26 cellular contexts compared by ENCODE assay signal in the genomic region with DNA sequence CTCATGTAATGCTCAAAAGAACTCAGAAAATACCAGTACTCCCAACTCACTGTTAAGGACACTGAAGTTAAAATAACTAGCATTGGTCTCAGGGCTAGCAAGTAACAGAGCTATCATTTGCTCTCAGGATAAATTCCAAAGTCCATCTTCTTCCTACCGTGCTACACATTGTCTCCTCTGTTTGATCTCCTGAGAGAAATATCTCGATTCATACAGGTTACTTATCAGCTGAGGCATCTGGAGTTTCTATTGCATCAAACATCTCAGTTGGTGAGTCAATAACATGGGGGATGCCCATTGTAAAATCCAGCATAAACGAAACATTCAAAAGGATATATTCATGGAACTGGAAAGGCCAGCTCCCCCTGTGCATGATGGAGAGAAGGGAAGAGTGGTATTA.
DNase-seq lines count a peak whose midpoint lies in the region; ATAC-seq and TF ChIP-seq lines count a peak whose summit lies in the region.
"Had no signal": no experiment of that assay in that cellular context is flagged by ENCODE, and none has a peak within 500 bp of the region (broad histone marks: within the 10 kb centered on the region; RNA-seq: fewer than 3 reads in every experiment).

No MANE protein-coding gene starts in this region.

- no peaks in the 10 kb centered on the region for H3K27me3 Mint-ChIP-seq in activated CD4-positive, alpha-beta T cell treated with anti-CD3 and anti-CD28 coated beads, Interleukin-2, amount 10 ng/mL, durations not matched to agents 24 days and 14 days
- no peaks in the 10 kb centered on the region for H3K27me3 Mint-ChIP-seq in Caco-2 (ENCODE audit: insufficient read depth, unreplicated experiment)
- H3K27me3 Mint-ChIP-seq in naive thymus-derived CD8-positive, alpha-beta T cell = no peaks in the 10 kb centered on the region
- H3K27me3 Mint-ChIP-seq in immature natural killer cell (ENCODE audit: low read depth in 3 of 3) = peaks cover 2 to 9% (median 4%) of the 10 kb centered on the region in 3 donors
- H3K27me3 Mint-ChIP-seq: activated naive CD8-positive, alpha-beta T cell treated with anti-CD3 and anti-CD28 coated beads, Interleukin-2, amount 10 ng/mL, durations not matched to agents 7 days and 5 days had no signal

- peaks cover 22% of the 10 kb centered on the region for H3K4me1 ChIP-seq in Caco-2
- H3K4me1 ChIP-seq: colonic mucosa, neural progenitor cell, uterus had no signal

- peak; percentile 54 for DNase-seq in activated CD4-positive, alpha-beta T cell treated with anti-CD3 and anti-CD28 coated beads, Interleukin-2, amount 10 ng/mL, durations not matched to agents 24 days and 14 days
- no peak for DNase-seq in activated CD4-positive, alpha-beta T cell treated with anti-CD3 and anti-CD28 coated beads for 1 hour
- DNase-seq in Caco-2 (peak in 1 of 2 experiments; percentile 46), amniotic epithelial cell (ENCODE audit: low read depth) (peak; percentile 36), NCI-H1105 treated with DMSO at 0.1 percent for 48 hours (lab: John Stamatoyannopoulos, UW) (no peak), NCI-H2171 (lab: John Stamatoyannopoulos, UW) (no peak), immature natural killer cell (no peak)
- DNase-seq in naive thymus-derived CD8-positive, alpha-beta T cell = no peak
- DNase-seq: activated CD8-positive, alpha-beta memory T cell treated with anti-CD3 and anti-CD28 coated beads for 24 hours; activated naive CD8-positive, alpha-beta T cell treated with anti-CD3 and anti-CD28 coated beads, Interleukin-2, amount 10 ng/mL, durations not matched to agents 7 days and 5 days; CD4-positive, CD25-positive, alpha-beta regulatory T cell; colonic mucosa; effector CD4-positive, alpha-beta T cell; hypothalamus; left cardiac atrium; mesenchymal stem cell; NCI-H1092 treated with DMSO at 0.1 percent for 48 hours; NCI-H1930; NCI-H524 treated with DMSO at 0.1 percent for 48 hours; small intestine; stimulated activated naive CD4-positive, alpha-beta T cell treated with Interleukin-2 at 50 U/mL for 16 hours; uterus had no signal

- no peaks in the 10 kb centered on the region for H3K9me3 ChIP-seq in Caco-2
- H3K9me3 ChIP-seq: colonic mucosa, thoracic aorta, uterus had no signal

- no peak overlapping the region for H3K4me3 ChIP-seq in Caco-2 (ENCODE audit: low read depth, low read length)
- H3K4me3 ChIP-seq: colonic mucosa, K562, neural progenitor cell, thoracic aorta, uterus had no signal

- peaks cover 6% of the 10 kb centered on the region for H3K9me3 Mint-ChIP-seq in activated CD4-positive, alpha-beta T cell treated with anti-CD3 and anti-CD28 coated beads, Interleukin-2, amount 10 ng/mL, durations not matched to agents 24 days and 14 days
- H3K9me3 Mint-ChIP-seq in Caco-2 (ENCODE audit: unreplicated experiment) (no peaks in the 10 kb centered on the region), immature natural killer cell (no peaks in the 10 kb centered on the region)
- H3K9me3 Mint-ChIP-seq in naive thymus-derived CD8-positive, alpha-beta T cell = no peaks in the 10 kb centered on the region
- H3K9me3 Mint-ChIP-seq: CD4-positive, CD25-positive, alpha-beta regulatory T cell; neural progenitor cell had no signal

- CTCF ChIA-PET in Caco-2 (lab: Charles Lee) = no interaction called here

- H3K36me3 Mint-ChIP-seq in activated CD4-positive, alpha-beta T cell treated with anti-CD3 and anti-CD28 coated beads, Interleukin-2, amount 10 ng/mL, durations not matched to agents 24 days and 14 days (ENCODE audit: low read depth) = peaks cover 20% of the 10 kb centered on the region
- H3K36me3 Mint-ChIP-seq in Caco-2 (ENCODE audit: insufficient read depth, unreplicated experiment) (no peaks in the 10 kb centered on the region), immature natural killer cell (peaks cover 0 to 7% (median 0%) of the 10 kb centered on the region in 3 donors)
- peaks cover 7 to 36% (median 9%) of the 10 kb centered on the region in 3 donors for H3K36me3 Mint-ChIP-seq in naive thymus-derived CD8-positive, alpha-beta T cell
- H3K36me3 Mint-ChIP-seq: CD4-positive, CD25-positive, alpha-beta regulatory T cell; neural progenitor cell had no signal

- BruUV-seq in Caco-2 (replicated peaks; lab: Mats Ljungman, UMichigan) = no TSS peak

- ATAC-seq in naive thymus-derived CD8-positive, alpha-beta T cell = peak; percentile 38 to 49
- ATAC-seq: activated CD4-positive, CD25-positive, alpha-beta regulatory T cell treated with anti-CD3 and anti-CD28 coated beads, Interleukin-2, amount 50 U/mL, for 24 hours; K562; left cardiac atrium had no signal

- POLR2A ChIA-PET in Caco-2 (lab: Charles Lee) = no interaction called here
- POLR2A ChIA-PET in naive thymus-derived CD8-positive, alpha-beta T cell (lab: Charles Lee) = interaction anchor here (1.3 to 1.6 kb wide), 2 partner anchors 10 to 22 kb away, joined by 4 to 7 read pairs; no protein-coding TSS in a partner anchor

- TF ChIP-seq CTCF in Caco-2 (IDR thresholded peaks at IDR 0.05; ENCODE audit: insufficient read depth in 1 of 2, low read depth in 1 of 2, low read length in 1 of 2, severe bottlenecking in 1 of 2, unreplicated experiment in 1 of 2) = no peak

- H3K4me3 Mint-ChIP-seq in activated CD4-positive, alpha-beta T cell treated with anti-CD3 and anti-CD28 coated beads, Interleukin-2, amount 10 ng/mL, durations not matched to agents 24 days and 14 days = peak overlapping the region; percentile 8
- H3K4me3 Mint-ChIP-seq in Caco-2 (ENCODE audit: unreplicated experiment) = peak overlapping the region; percentile 37
- H3K4me3 Mint-ChIP-seq in naive thymus-derived CD8-positive, alpha-beta T cell = peak overlapping the region in 4 of 10 donors; percentile 10 to 51 (median 18)
- H3K4me3 Mint-ChIP-seq in immature natural killer cell = no peak overlapping the region
- H3K4me3 Mint-ChIP-seq: activated naive CD8-positive, alpha-beta T cell treated with anti-CD3 and anti-CD28 coated beads, Interleukin-2, amount 10 ng/mL, durations not matched to agents 7 days and 5 days; CD4-positive, CD25-positive, alpha-beta regulatory T cell; neural progenitor cell had no signal

- H3K4me1 Mint-ChIP-seq in activated CD4-positive, alpha-beta T cell treated with anti-CD3 and anti-CD28 coated beads, Interleukin-2, amount 10 ng/mL, durations not matched to agents 24 days and 14 days = peaks cover 61% of the 10 kb centered on the region
- H3K4me1 Mint-ChIP-seq in Caco-2 (ENCODE audit: low read depth, unreplicated experiment) (peaks cover 37% of the 10 kb centered on the region), immature natural killer cell (peaks cover 2 to 7% of the 10 kb centered on the region in 2 donors)
- H3K4me1 Mint-ChIP-seq in naive thymus-derived CD8-positive, alpha-beta T cell = peaks cover 49 to 92% (median 86%) of the 10 kb centered on the region in 4 donors

- H3K27me3 ChIP-seq in Caco-2 (replicated peaks; ENCODE audit: control insufficient read depth, insufficient read depth, low read length) = no peaks in the 10 kb centered on the region
- H3K27me3 ChIP-seq: colonic mucosa, neural progenitor cell, uterus had no signal

- H3K27ac Mint-ChIP-seq in activated CD4-positive, alpha-beta T cell treated with anti-CD3 and anti-CD28 coated beads, Interleukin-2, amount 10 ng/mL, durations not matched to agents 24 days and 14 days = peak overlapping the region; percentile 64
- H3K27ac Mint-ChIP-seq in Caco-2 (ENCODE audit: unreplicated experiment) (peak overlapping the region; percentile 73), immature natural killer cell (peak overlapping the region in 2 of 6 donors; percentile 23 to 50)
- peak overlapping the region; percentile 2 to 89 (median 47) for H3K27ac Mint-ChIP-seq in naive thymus-derived CD8-positive, alpha-beta T cell

- no peaks in the 10 kb centered on the region for H3K36me3 ChIP-seq in Caco-2 (ENCODE audit: control insufficient read depth, insufficient read depth, low read length)
- H3K36me3 ChIP-seq: colonic mucosa, neural progenitor cell, thoracic aorta, uterus had no signal

- intact Hi-C loops in activated CD4-positive, alpha-beta T cell treated with anti-CD3 and anti-CD28 coated beads, Interleukin-2, amount 10 ng/mL, durations not matched to agents 24 days and 14 days (cut with micrococcal nuclease) = loop anchor here (1.0 kb wide), 1 partner anchor 8 kb away; no protein-coding TSS in a partner anchor
- intact Hi-C loops in Caco-2 (cut with micrococcal nuclease; ENCODE audit: unreplicated experiment) = no loop called here

Comparison
In these comparisons a context has a peak if more than half of its experiments do, and no peak if none do; other contexts are left out.
1. DNase-seq: peak in activated CD4-positive, alpha-beta T cell treated with anti-CD3 and anti-CD28 coated beads, Interleukin-2, amount 10 ng/mL, durations not matched to agents 24 days and 14 days (single experiment) and amniotic epithelial cell (single experiment); none in activated CD4-positive, alpha-beta T cell treated with anti-CD3 and anti-CD28 coated beads for 1 hour (single experiment), naive thymus-derived CD8-positive, alpha-beta T cell (0 of 10), NCI-H1105 treated with DMSO at 0.1 percent for 48 hours (single experiment), NCI-H2171 (single experiment) and immature natural killer cell (0 of 3).
2. H3K4me3 Mint-ChIP-seq: peak in activated CD4-positive, alpha-beta T cell treated with anti-CD3 and anti-CD28 coated beads, Interleukin-2, amount 10 ng/mL, durations not matched to agents 24 days and 14 days (single experiment) and Caco-2 (single experiment); none in immature natural killer cell (0 of 5).